ENCODE assay signal across 10 cellular contexts in genomic region chr10:98231417-98231816, GRCh38.
"Had no signal": no experiment of that assay in that cellular context is flagged by ENCODE, and none has a peak within 500 bp of the region (broad histone marks: within the 10 kb centered on the region; RNA-seq: fewer than 3 reads in every experiment).

No MANE protein-coding gene starts in this region.

- H3K4me3 Mint-ChIP-seq: GM23338, H9, HFFc6 had no signal

- H3K4me2 ChIP-seq: GM23338 had no signal

- H3K4me3 ChIP-seq: GM23248, GM23338, HAP-1 had no signal

- H3K27ac Mint-ChIP-seq: GM23338, H9, HFFc6 had no signal

- H2AFZ ChIP-seq: GM23248, GM23338 had no signal

- FAIRE-seq: H1 had no signal

- H3K27ac ChIP-seq: GM23248 had no signal

- H3K9ac ChIP-seq: GM23248 had no signal

- H3K4me1 ChIP-seq: HAP-1 had no signal

- ATAC-seq: GM23338, HCT116 had no signal

- DNase-seq: GM23248, GOT3, H7, H9, HCEC 1CT, HFFc6 had no signal

- H3K9me3 ChIP-seq: HAP-1 had no signal
